In the genomic region with DNA sequence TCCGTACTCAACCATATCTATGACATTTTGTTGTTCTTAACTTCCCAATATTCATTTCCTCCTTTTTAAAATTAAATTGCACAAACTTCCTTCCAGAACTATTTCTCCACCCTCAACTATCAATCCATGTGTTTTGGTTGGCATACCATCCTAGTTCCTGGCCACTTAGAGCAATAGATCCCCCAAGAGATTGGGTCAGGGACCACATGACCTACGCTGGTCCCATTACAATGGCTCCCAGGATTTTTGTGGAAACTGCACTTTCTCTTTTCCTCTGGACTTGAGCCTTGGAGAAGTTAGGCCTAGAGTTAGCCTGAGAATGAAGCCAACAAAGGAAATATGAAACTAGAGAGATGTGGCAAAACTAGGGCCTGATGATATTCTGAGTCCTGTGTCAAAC, we compare ENCODE assay signal across 27 cellular contexts. TPM values are rescaled to one million over a fixed set of nuclear protein-coding genes. Genes with fewer than 3 reads are reported as not detected.
DNase-seq lines count a peak whose midpoint lies in the region; ATAC-seq, FAIRE-seq and TF ChIP-seq lines count a peak whose summit lies in the region.
"Had no signal": no experiment of that assay in that cellular context is flagged by ENCODE, and none has a peak within 500 bp of the region (broad histone marks: within the 10 kb centered on the region; RNA-seq: fewer than 3 reads in every experiment).

No MANE protein-coding gene starts in this region.

- H3K27ac ChIP-seq in gastroesophageal sphincter (no peak overlapping the region), neuronal stem cell (replicated peaks; ENCODE audit: low read length) (no peak overlapping the region), tibial artery (no peak overlapping the region), adrenal gland (no peak overlapping the region)
- H3K27ac ChIP-seq: SJSA1 had no signal

- WGBS in gastroesophageal sphincter (ENCODE audit: low coverage in 1 of 2), 2 donors = 82 to 85% methylated on average over 2 of the region's 2 CpGs
- no CpG with 5 or more reads among the region's 2 CpGs for WGBS in neuronal stem cell (ENCODE audit: extremely low coverage in 2 of 2, insufficient read length in 2 of 2, insufficient replicate concordance in 1 of 2), 2 donors
- 75 to 83% (median 76%) methylated on average over 2 of the region's 2 CpGs for WGBS in adrenal gland, 4 donors

- H3K4me3 Mint-ChIP-seq in CD14-positive monocyte = no peak overlapping the region
- H3K4me3 Mint-ChIP-seq: CD8-positive, alpha-beta T cell had no signal

- no peak overlapping the region for H4K8ac ChIP-seq in neuronal stem cell (ENCODE audit: low read depth, low read length)

- H2BK15ac ChIP-seq in neuronal stem cell (ENCODE audit: low read length) = no peak overlapping the region

- peaks cover 0 to 2% (median 1%) of the 10 kb centered on the region in 3 donors for H3K27me3 Mint-ChIP-seq in CD14-positive monocyte (ENCODE audit: low read depth in 3 of 3)

- TF ChIP-seq POLR2A in gastroesophageal sphincter (IDR thresholded peaks at IDR 0.05) = no peak
- TF ChIP-seq POLR2A in adrenal gland (IDR thresholded peaks at IDR 0.05) = no peak

- H3K27me3 ChIP-seq in gastroesophageal sphincter = no peaks in the 10 kb centered on the region
- H3K27me3 ChIP-seq in neuronal stem cell (ENCODE audit: control insufficient read depth in 3 of 3, insufficient read depth in 3 of 3, low read depth in 1 of 3, low read length in 3 of 3) = no peaks in the 10 kb centered on the region
- H3K27me3 ChIP-seq in tibial artery = no peaks in the 10 kb centered on the region
- no peaks in the 10 kb centered on the region for H3K27me3 ChIP-seq in adrenal gland
- H3K27me3 ChIP-seq: SJSA1 had no signal

- no peak overlapping the region for H2AK5ac ChIP-seq in neuronal stem cell (ENCODE audit: low read depth, low read length)

- no peak for FAIRE-seq in frontal cortex (lab: Jason Lieb, UNC)
- FAIRE-seq: GM12878 had no signal

- H3K4me1 Mint-ChIP-seq in CD14-positive monocyte = peaks cover 6% of the 10 kb centered on the region

- TF ChIP-seq EP300 in gastroesophageal sphincter (IDR thresholded peaks at IDR 0.05) = no peak

- H3K4me1 ChIP-seq in gastroesophageal sphincter (peaks cover 0 to 11% (median 0%) of the 10 kb centered on the region in 3 donors), neuronal stem cell (ENCODE audit: control insufficient read depth in 2 of 2, insufficient read depth in 1 of 2, low read depth in 1 of 2, low read length in 2 of 2) (no peaks in the 10 kb centered on the region), tibial artery (no peaks in the 10 kb centered on the region), adrenal gland (replicated peaks in 1 of 2) (no peaks in the 10 kb centered on the region)
- H3K4me1 ChIP-seq: Caco-2, SJSA1 had no signal

- no peaks in the 10 kb centered on the region for H3K9me3 ChIP-seq in gastroesophageal sphincter
- peaks cover 0 to 6% of the 10 kb centered on the region in 2 donors for H3K9me3 ChIP-seq in neuronal stem cell (replicated peaks in 1 of 2; ENCODE audit: control insufficient read depth in 2 of 2, insufficient read depth in 1 of 2, low read depth in 1 of 2, low read length in 2 of 2)
- H3K9me3 ChIP-seq in tibial artery = no peaks in the 10 kb centered on the region
- no peaks in the 10 kb centered on the region for H3K9me3 ChIP-seq in adrenal gland (replicated peaks in 1 of 3)
- H3K9me3 ChIP-seq: Caco-2, SJSA1 had no signal

- no peak overlapping the region for H3K4me2 ChIP-seq in neuronal stem cell (ENCODE audit: insufficient read depth, low read length, poor library complexity, severe bottlenecking)

- no peak overlapping the region for H2BK120ac ChIP-seq in neuronal stem cell (ENCODE audit: low read depth, low read length)

- H3K9me3 Mint-ChIP-seq in CD14-positive monocyte = peaks cover 0 to 9% (median 2%) of the 10 kb centered on the region in 7 donors
- H3K9me3 Mint-ChIP-seq: CD8-positive, alpha-beta T cell had no signal

- H4K91ac ChIP-seq in neuronal stem cell (ENCODE audit: low read depth, low read length, poor library complexity) = no peak overlapping the region

- ATAC-seq in gastroesophageal sphincter = peak; percentile 46
- ATAC-seq: CD8-positive, alpha-beta T cell; GM12878 had no signal

- no peak overlapping the region for H3K23ac ChIP-seq in neuronal stem cell (ENCODE audit: low read depth, low read length, poor library complexity)

- TF ChIP-seq CTCF in CD14-positive monocyte (IDR thresholded peaks at IDR 0.05) = no peak
- TF ChIP-seq CTCF in gastroesophageal sphincter (IDR thresholded peaks at IDR 0.05) = no peak
- no peak for TF ChIP-seq CTCF in tibial artery (IDR thresholded peaks at IDR 0.05)
- no peak for TF ChIP-seq CTCF in adrenal gland (IDR thresholded peaks at IDR 0.05)

- DNase-seq in CD14-positive monocyte (ENCODE audit: low spot score) (no peak), MV-4-11 (lab: John Stamatoyannopoulos, UW) (peak; percentile 3), neuronal stem cell (ENCODE audit: low spot score) (no peak), tibial artery (no peak), NCI-H524 treated with DMSO at 0.1 percent for 48 hours (lab: John Stamatoyannopoulos, UW) (no peak), adrenal gland (no peak), frontal cortex (ENCODE audit: low spot score in 2 of 2) (no peak)
- DNase-seq: C1 segment of cervical spinal cord; Caco-2; CD8-positive, alpha-beta T cell; DMS79; EL; GDM1; GOT3; HCEC 1CT; NCI-H1105 treated with DMSO at 0.1 percent for 48 hours; NCI-H146; NCI-H1930; NCI-H446; NCI-H526; NCI-H82; NK-92 treated with Interleukin-12 subunit alpha and Interleukin-12 subunit beta, amount 100 ng/mL, for 24 hours; PC-3 had no signal

- no peak overlapping the region for H3K18ac ChIP-seq in neuronal stem cell (ENCODE audit: low read length)

- H3K4ac ChIP-seq in neuronal stem cell (ENCODE audit: low read length) = no peak overlapping the region

- no peak overlapping the region for H2BK12ac ChIP-seq in neuronal stem cell (ENCODE audit: low read length)

- H2AFZ ChIP-seq in neuronal stem cell (ENCODE audit: low read length) = peak overlapping the region; percentile 43

- H2BK5ac ChIP-seq in neuronal stem cell (ENCODE audit: low read length) = no peak overlapping the region

- H3K9ac ChIP-seq in neuronal stem cell (ENCODE audit: low read depth, low read length, poor library complexity) = no peak overlapping the region

- H3K36me3 ChIP-seq in gastroesophageal sphincter (no peaks in the 10 kb centered on the region), neuronal stem cell (replicated peaks in 1 of 2; ENCODE audit: control insufficient read depth in 2 of 2, insufficient read depth in 2 of 2, low read length in 2 of 2) (no peaks in the 10 kb centered on the region), tibial artery (no peaks in the 10 kb centered on the region), adrenal gland (replicated peaks in 1 of 2) (no peaks in the 10 kb centered on the region)
- H3K36me3 ChIP-seq: SJSA1 had no signal

- no peak overlapping the region for H3K4me3 ChIP-seq in gastroesophageal sphincter
- H3K4me3 ChIP-seq in neuronal stem cell (ENCODE audit: low read length in 2 of 2) = no peak overlapping the region
- no peak overlapping the region for H3K4me3 ChIP-seq in tibial artery
- no peak overlapping the region for H3K4me3 ChIP-seq in adrenal gland
- H3K4me3 ChIP-seq: GM12878, SJSA1 had no signal

- no peaks in the 10 kb centered on the region for H3K79me1 ChIP-seq in neuronal stem cell (ENCODE audit: low read depth, low read length)

- no peak overlapping the region for H3K14ac ChIP-seq in neuronal stem cell (ENCODE audit: low read length)

- intact Hi-C loops in CD14-positive monocyte (cut with micrococcal nuclease) (no loop called here), tibial artery (cut with DNase I; ENCODE audit: low total_unique reads) (no loop called here), adrenal gland (cut with DNase I) (no loop called here)

- no peaks in the 10 kb centered on the region for H3K36me3 Mint-ChIP-seq in CD14-positive monocyte
- H3K36me3 Mint-ChIP-seq: CD8-positive, alpha-beta T cell had no signal

- H3K27ac Mint-ChIP-seq in CD14-positive monocyte = peak overlapping the region in 5 of 7 donors; percentile 3 to 61 (median 40)
- H3K27ac Mint-ChIP-seq: CD8-positive, alpha-beta T cell had no signal

RNA-seq across cellular contexts. Expression of a gene that starts 55.7 kb away (rescaled TPM):
- polyA plus RNA-seq in CD14-positive monocyte (1 to 10 TPM; 2.0 to 3.6 TPM), adrenal gland (10 to 100 TPM; 35.2 to 43.7 (median 40.3) TPM)
- total RNA-seq in gastroesophageal sphincter (10 to 100 TPM; 18.3 to 31.3 (median 23.7) TPM), adrenal gland (10 to 100 TPM; 28.8 to 75.7 (median 50.7) TPM), frontal cortex (110 TPM)
- polyA plus RNA-seq in neuronal stem cell (2013, experiment 1 of 2) = 37.6 TPM
- 38.3 TPM for polyA plus RNA-seq in neuronal stem cell (2013, experiment 2 of 2)

RNA-seq across cellular contexts. Expression of a gene that starts 59.2 kb away (rescaled TPM):
- polyA plus RNA-seq in CD14-positive monocyte (not detected), adrenal gland (100 to 1,000 TPM in 2 of 3 donors, 10 to 100 TPM in 1; 74.6 to 168 (median 109) TPM)
- total RNA-seq in gastroesophageal sphincter (100 to 1,000 TPM; 203 to 686 (median 311) TPM), adrenal gland (100 to 1,000 TPM; 110 to 475 (median 189) TPM), frontal cortex (84.4 TPM)
- polyA plus RNA-seq in neuronal stem cell (2013, experiment 1 of 2) = 40.8 TPM
- 39.1 TPM for polyA plus RNA-seq in neuronal stem cell (2013, experiment 2 of 2)
- total RNA-seq: CD8-positive, alpha-beta T cell; HT-29; PC-3 had no signal
